17 cellular contexts compared by ENCODE assay signal in the genomic region with DNA sequence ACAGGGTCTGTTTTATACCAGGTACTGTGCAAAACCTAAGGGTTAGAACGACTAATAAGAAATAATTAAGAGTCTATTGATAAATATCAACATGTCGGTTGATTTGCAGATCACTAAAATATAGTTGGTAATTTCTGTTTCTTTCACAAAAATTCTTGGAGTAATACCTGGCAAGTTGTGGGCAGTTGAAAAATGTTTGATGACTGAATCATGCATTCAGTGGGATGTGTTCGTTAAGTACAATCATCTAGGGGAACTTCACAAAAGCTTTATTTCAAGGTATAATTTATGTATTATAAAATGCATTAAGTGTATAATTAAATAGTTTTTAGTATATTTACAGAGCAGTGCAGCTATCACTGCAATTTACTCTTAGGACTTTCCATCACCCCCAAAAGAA.
"Had no signal": no experiment of that assay in that cellular context is flagged by ENCODE, and none has a peak within 500 bp of the region (broad histone marks: within the 10 kb centered on the region; RNA-seq: fewer than 3 reads in every experiment).

No MANE protein-coding gene starts in this region.

- H3K36me3 ChIP-seq: gastrocnemius medialis, neutrophil, sigmoid colon, uterus had no signal

- H3K4me3 ChIP-seq: gastrocnemius medialis, lung, psoas muscle, sigmoid colon, skin epidermis, uterus had no signal

- H3K9me3 ChIP-seq: gastrocnemius medialis, neutrophil, psoas muscle, sigmoid colon, uterus had no signal

- H3K27me3 ChIP-seq: gastrocnemius medialis, sigmoid colon, uterus had no signal

- H3K27ac ChIP-seq: gastrocnemius medialis, neutrophil, psoas muscle, sigmoid colon, skin epidermis, uterus had no signal

- H3K4me1 ChIP-seq: gastrocnemius medialis, psoas muscle, sigmoid colon, uterus had no signal

- DNase-seq: effector memory CD4-positive, alpha-beta T cell; gastrocnemius medialis; glutamatergic neuron; immature natural killer cell; kidney; left colon; left ventricle myocardium superior; mesendoderm; naive B cell; psoas muscle; sigmoid colon; stimulated activated naive CD4-positive, alpha-beta T cell; uterus had no signal

- ATAC-seq: esophagus mucosa, gastrocnemius medialis, left colon, left ventricle myocardium superior, psoas muscle had no signal
